23 cellular contexts compared by ENCODE assay signal in genomic region chr3:143358793-143359491, GRCh38.
DNase-seq lines count a peak whose midpoint lies in the region; ATAC-seq and TF ChIP-seq lines count a peak whose summit lies in the region.
"Had no signal": no experiment of that assay in that cellular context is flagged by ENCODE, and none has a peak within 500 bp of the region (broad histone marks: within the 10 kb centered on the region; RNA-seq: fewer than 3 reads in every experiment).

No MANE protein-coding gene starts in this region.

- H3K27me3 ChIP-seq in Loucy (ENCODE audit: insufficient read depth, low read length, poor library complexity, severe bottlenecking) (no peaks in the 10 kb centered on the region), neuronal stem cell (ENCODE audit: control insufficient read depth in 3 of 3, insufficient read depth in 3 of 3, low read depth in 1 of 3, low read length in 3 of 3) (no peaks in the 10 kb centered on the region), upper lobe of left lung (no peaks in the 10 kb centered on the region)
- H3K27me3 ChIP-seq: gastrocnemius medialis, transverse colon had no signal

- H3K4ac ChIP-seq in neuronal stem cell (ENCODE audit: low read length) = no peak overlapping the region

- H3K9me3 ChIP-seq in Loucy (ENCODE audit: insufficient read depth, low read depth, low read length) (no peaks in the 10 kb centered on the region), neuronal stem cell (replicated peaks in 1 of 2; ENCODE audit: control insufficient read depth in 2 of 2, insufficient read depth in 1 of 2, low read depth in 1 of 2, low read length in 2 of 2) (no peaks in the 10 kb centered on the region), upper lobe of left lung (no peaks in the 10 kb centered on the region)
- H3K9me3 ChIP-seq: gastrocnemius medialis, psoas muscle had no signal

- peak; percentile 86 for DNase-seq in COR-L47 (lab: John Stamatoyannopoulos, UW)
- DNase-seq in NCI-H748 treated with DMSO at 0.1 percent for 48 hours (lab: John Stamatoyannopoulos, UW) = peak; percentile 84
- DNase-seq in neuronal stem cell (ENCODE audit: low spot score) = no peak
- no peak for DNase-seq in upper lobe of left lung
- DNase-seq in stimulated activated CD4-positive, alpha-beta T cell treated with anti-CD3 and anti-CD28 coated beads, Interleukin-2, amount 100 ng/mL, for 24 hours = no peak
- DNase-seq in AG08395 (ENCODE audit: low spot score) = no peak
- DNase-seq: activated CD4-positive, alpha-beta T cell treated with anti-CD3 and anti-CD28 coated beads for 4 hours; activated effector memory CD4-positive, alpha-beta T cell treated with Interleukin-2 at 50 U/mL for 16 hours; gastrocnemius medialis; H7; kidney; midbrain; naive thymus-derived CD8-positive, alpha-beta T cell; NCI-H1694 treated with DMSO at 0.1 percent for 48 hours; NCI-H526; occipital lobe; psoas muscle; stimulated activated CD4-positive, alpha-beta T cell treated with anti-CD3 and anti-CD28 coated beads, Interleukin-4, amount 100 ng/mL, for 24 hours; SW 1271; transverse colon had no signal

- TF ChIP-seq CTCF in Loucy (conservative IDR thresholded peaks at IDR 0.05; ENCODE audit: low read length) (no peak), upper lobe of left lung (IDR thresholded peaks at IDR 0.05) (no peak)

- no peaks in the 10 kb centered on the region for H3F3A ChIP-seq in Loucy (ENCODE audit: low read depth)

- H3K4me3 ChIP-seq in Loucy (ENCODE audit: low read length, poor library complexity, severe bottlenecking) = no peak overlapping the region
- H3K4me3 ChIP-seq in neuronal stem cell (ENCODE audit: low read length in 2 of 2) = no peak overlapping the region
- H3K4me3 ChIP-seq in upper lobe of left lung = no peak overlapping the region
- H3K4me3 ChIP-seq: gastrocnemius medialis, psoas muscle, transverse colon had no signal

- no peaks in the 10 kb centered on the region for H3K9me2 ChIP-seq in Loucy (replicated peaks; ENCODE audit: low read depth, low read length)

- H3K4me1 ChIP-seq in Loucy (ENCODE audit: insufficient read depth, low read length, poor library complexity, severe bottlenecking) (peaks cover 44% of the 10 kb centered on the region), neuronal stem cell (ENCODE audit: control insufficient read depth in 2 of 2, insufficient read depth in 1 of 2, low read depth in 1 of 2, low read length in 2 of 2) (peaks cover 0 to 6% of the 10 kb centered on the region in 2 donors), upper lobe of left lung (no peaks in the 10 kb centered on the region)
- H3K4me1 ChIP-seq: gastrocnemius medialis, psoas muscle, transverse colon had no signal

- H3K4me2 ChIP-seq in Loucy (ENCODE audit: low read depth, low read length, poor library complexity, severe bottlenecking) (peak overlapping the region; percentile 11), neuronal stem cell (ENCODE audit: insufficient read depth, low read length, poor library complexity, severe bottlenecking) (no peak overlapping the region)
- H3K4me2 ChIP-seq: KMS-11 had no signal

- H4K20me1 ChIP-seq in Loucy (ENCODE audit: insufficient read depth, low read length, poor library complexity, severe bottlenecking) = no peaks in the 10 kb centered on the region

- H2BK5ac ChIP-seq in neuronal stem cell (ENCODE audit: low read length) = no peak overlapping the region

- no peak for TF ChIP-seq POLR2A in upper lobe of left lung (IDR thresholded peaks at IDR 0.05)

- WGBS in neuronal stem cell (ENCODE audit: extremely low coverage in 2 of 2, insufficient read length in 2 of 2, insufficient replicate concordance in 1 of 2), 2 donors = no CpG with 5 or more reads among the region's 4 CpGs
- WGBS in upper lobe of left lung, 2 donors = 61 to 68% methylated on average over 4 of the region's 4 CpGs

- no peaks in the 10 kb centered on the region for H3K79me1 ChIP-seq in neuronal stem cell (ENCODE audit: low read depth, low read length)

- no peak overlapping the region for H2BK15ac ChIP-seq in neuronal stem cell (ENCODE audit: low read length)

- H3K27ac ChIP-seq in neuronal stem cell (replicated peaks; ENCODE audit: low read length) = no peak overlapping the region
- H3K27ac ChIP-seq in upper lobe of left lung = no peak overlapping the region
- H3K27ac ChIP-seq: gastrocnemius medialis, KMS-11, psoas muscle, transverse colon had no signal

- H3K18ac ChIP-seq in neuronal stem cell (ENCODE audit: low read length) = no peak overlapping the region

- TF ChIP-seq EP300 in upper lobe of left lung (IDR thresholded peaks at IDR 0.05) = no peak

- H3K36me3 ChIP-seq in Loucy (ENCODE audit: insufficient read depth, low read length) = no peaks in the 10 kb centered on the region
- H3K36me3 ChIP-seq in neuronal stem cell (replicated peaks in 1 of 2; ENCODE audit: control insufficient read depth in 2 of 2, insufficient read depth in 2 of 2, low read length in 2 of 2) = no peaks in the 10 kb centered on the region
- no peaks in the 10 kb centered on the region for H3K36me3 ChIP-seq in upper lobe of left lung
- H3K36me3 ChIP-seq: gastrocnemius medialis, transverse colon had no signal

- H2AFZ ChIP-seq in Loucy (ENCODE audit: low read length) (peak overlapping the region; percentile 50; the same call in 1 of the 2 replicates), neuronal stem cell (ENCODE audit: low read length) (peak overlapping the region; percentile 14)

- no peak overlapping the region for H2AK5ac ChIP-seq in neuronal stem cell (ENCODE audit: low read depth, low read length)

- H3K9ac ChIP-seq in Loucy (ENCODE audit: low read depth, low read length, poor library complexity, severe bottlenecking) = no peak overlapping the region
- H3K9ac ChIP-seq in neuronal stem cell (ENCODE audit: low read depth, low read length, poor library complexity) = no peak overlapping the region
- H3K9ac ChIP-seq: KMS-11 had no signal

- no peak overlapping the region for H2BK120ac ChIP-seq in neuronal stem cell (ENCODE audit: low read depth, low read length)

- H3K23ac ChIP-seq in neuronal stem cell (ENCODE audit: low read depth, low read length, poor library complexity) = no peak overlapping the region

- no peak overlapping the region for H2BK12ac ChIP-seq in neuronal stem cell (ENCODE audit: low read length)

- H3K79me2 ChIP-seq in Loucy (ENCODE audit: insufficient read depth, low read length) = no peaks in the 10 kb centered on the region

- H4K91ac ChIP-seq in neuronal stem cell (ENCODE audit: low read depth, low read length, poor library complexity) = no peak overlapping the region

- ATAC-seq in upper lobe of left lung (ENCODE audit: low FRiP score in 2 of 2) = no peak
- ATAC-seq: naive thymus-derived CD8-positive, alpha-beta T cell; psoas muscle; sciatic nerve had no signal

- no peak overlapping the region for H4K8ac ChIP-seq in neuronal stem cell (ENCODE audit: low read depth, low read length)

- H3K14ac ChIP-seq in neuronal stem cell (ENCODE audit: low read length) = no peak overlapping the region

Comparison
In these comparisons a context has a peak if more than half of its experiments do, and no peak if none do; other contexts are left out.
1. DNase-seq: peak in COR-L47 (single experiment) and NCI-H748 treated with DMSO at 0.1 percent for 48 hours (single experiment); none in neuronal stem cell (single experiment), upper lobe of left lung (0 of 2), stimulated activated CD4-positive, alpha-beta T cell treated with anti-CD3 and anti-CD28 coated beads, Interleukin-2, amount 100 ng/mL, for 24 hours (0 of 2) and AG08395 (single experiment).